In the genomic region with DNA sequence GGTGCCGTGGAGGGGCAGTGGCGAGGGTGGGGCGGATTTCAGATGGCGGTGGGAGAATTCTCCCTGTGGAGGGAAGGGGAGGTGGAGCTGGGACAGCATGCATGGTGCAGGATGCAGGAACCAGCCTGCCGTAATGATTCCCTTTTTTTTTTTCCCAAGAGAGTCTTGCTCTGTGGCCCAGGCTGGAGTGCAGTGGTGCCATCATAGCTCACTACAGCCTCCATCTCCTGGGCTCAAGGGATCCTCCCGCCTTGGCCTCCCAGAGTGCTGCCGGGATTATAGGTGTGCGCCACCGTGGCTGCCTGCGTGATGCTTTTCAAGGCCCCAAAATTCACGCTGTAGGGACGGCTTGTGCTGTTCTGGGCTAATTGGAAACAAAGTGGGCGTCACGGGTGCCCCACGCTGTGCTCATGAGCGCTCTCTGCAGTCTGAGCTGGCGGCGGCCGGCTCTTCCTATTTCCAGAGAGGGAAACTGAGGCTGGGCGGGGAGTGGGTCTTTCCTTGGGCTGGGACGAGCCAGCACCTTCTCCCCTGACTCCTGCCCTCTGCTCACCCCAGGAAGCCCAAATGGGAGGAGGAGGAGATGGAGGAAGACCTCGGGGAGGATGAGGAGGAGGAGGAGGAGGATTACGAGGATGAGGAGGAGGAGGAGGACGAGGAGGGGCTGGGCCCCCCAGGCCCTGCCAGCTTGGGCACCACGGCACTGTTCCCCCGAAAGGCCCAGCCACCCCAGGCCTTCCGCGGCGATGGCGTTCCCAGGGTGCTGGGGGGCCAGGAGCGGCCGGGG, we compare ENCODE assay signal across 11 cellular contexts. TPM values are rescaled to one million over a fixed set of nuclear protein-coding genes. Genes with fewer than 3 reads are reported as not detected.
DNase-seq lines count a peak whose midpoint lies in the region; ATAC-seq and TF ChIP-seq lines count a peak whose summit lies in the region.
"Had no signal": no experiment of that assay in that cellular context is flagged by ENCODE, and none has a peak within 500 bp of the region (broad histone marks: within the 10 kb centered on the region; RNA-seq: fewer than 3 reads in every experiment).

No MANE protein-coding gene starts in this region.

- peaks cover 0 to 1% of the 10 kb centered on the region in 2 donors for H3K36me3 Mint-ChIP-seq in CD4-positive, alpha-beta memory T cell
- H3K36me3 Mint-ChIP-seq in activated CD8-positive, alpha-beta T cell treated with anti-CD3 and anti-CD28 coated beads for 36 hours (ENCODE audit: low read depth), result no peaks in the 10 kb centered on the region
- H3K36me3 Mint-ChIP-seq in CD14-positive monocyte, result peaks cover 19 to 41% of the 10 kb centered on the region in 2 donors

- no peaks in the 10 kb centered on the region for H3K9me3 Mint-ChIP-seq in CD4-positive, alpha-beta memory T cell
- no peaks in the 10 kb centered on the region for H3K9me3 Mint-ChIP-seq in activated CD8-positive, alpha-beta T cell treated with anti-CD3 and anti-CD28 coated beads for 36 hours
- peaks cover 0 to 2% (median 0%) of the 10 kb centered on the region in 7 donors for H3K9me3 Mint-ChIP-seq in CD14-positive monocyte

- POLR2A ChIA-PET in CD4-positive, alpha-beta memory T cell (lab: Charles Lee; ENCODE audit: partially characterized antibody), result interaction anchor here (0.6 to 1.7 kb wide), 5 partner anchors 9 to 253 kb away, joined by 3 to 7 read pairs (median 3); no protein-coding TSS in a partner anchor
- POLR2A ChIA-PET in activated CD8-positive, alpha-beta T cell treated with anti-CD3 and anti-CD28 coated beads for 36 hours (lab: Charles Lee), result interaction anchor here (0.6 to 1.5 kb wide), 4 partner anchors 7 to 509 kb away, joined by 3 to 8 read pairs (median 3); no protein-coding TSS in a partner anchor

- peaks cover 25% of the 10 kb centered on the region for H3K4me1 ChIP-seq in CD4-positive, alpha-beta memory T cell (ENCODE audit: insufficient read depth, low read length)
- H3K4me1 ChIP-seq in HUES6 (ENCODE audit: control insufficient read depth, insufficient read depth, low read length) (peaks cover 36% of the 10 kb centered on the region), endocrine pancreas (ENCODE audit: control insufficient read depth, insufficient read depth, low read length) (no peaks in the 10 kb centered on the region), parathyroid adenoma (peaks cover 48% of the 10 kb centered on the region)

- no peak overlapping the region for H3K4me3 ChIP-seq in CD4-positive, alpha-beta memory T cell (ENCODE audit: low read length in 2 of 2)
- H3K4me3 ChIP-seq in HUES6 (ENCODE audit: low read depth, low read length) (no peak overlapping the region), endocrine pancreas (ENCODE audit: control insufficient read depth, insufficient read depth, low read length) (no peak overlapping the region), parathyroid adenoma (ENCODE audit: low read depth, low read length) (no peak overlapping the region)

- H3K27me3 ChIP-seq in CD4-positive, alpha-beta memory T cell (ENCODE audit: insufficient read depth, low read length), result no peaks in the 10 kb centered on the region
- no peaks in the 10 kb centered on the region for H3K27me3 ChIP-seq in HUES6 (ENCODE audit: control insufficient read depth, insufficient read depth, low read length)
- H3K27me3 ChIP-seq in endocrine pancreas (ENCODE audit: control insufficient read depth, insufficient read depth, low read length), result no peaks in the 10 kb centered on the region
- no peaks in the 10 kb centered on the region for H3K27me3 ChIP-seq in parathyroid adenoma (ENCODE audit: control insufficient read depth, insufficient read depth, low read length)
- H3K27me3 ChIP-seq: breast epithelium had no signal

- no peak overlapping the region for H3K27ac Mint-ChIP-seq in CD4-positive, alpha-beta memory T cell
- no peak overlapping the region for H3K27ac Mint-ChIP-seq in activated CD8-positive, alpha-beta T cell treated with anti-CD3 and anti-CD28 coated beads for 36 hours
- H3K27ac Mint-ChIP-seq in CD14-positive monocyte, result peak overlapping the region in 2 of 7 donors; percentile 56 to 57

- CTCF ChIA-PET in CD4-positive, alpha-beta memory T cell (lab: Charles Lee; ENCODE audit: partially characterized antibody), result interaction anchor here (1.3 kb wide), 1 partner anchor 182 kb away, joined by 3 read pairs; no protein-coding TSS in a partner anchor
- CTCF ChIA-PET in activated CD8-positive, alpha-beta T cell treated with anti-CD3 and anti-CD28 coated beads for 36 hours (lab: Charles Lee), result interaction anchor here (0.9 to 1.4 kb wide), 3 partner anchors 11 to 69 kb away, joined by 3 to 4 read pairs (median 3); a partner anchor contains a TSS

- no peaks in the 10 kb centered on the region for H3K36me3 ChIP-seq in CD4-positive, alpha-beta memory T cell (ENCODE audit: insufficient read depth, low read length)
- H3K36me3 ChIP-seq in HUES6 (ENCODE audit: control insufficient read depth, insufficient read depth, low read length) (peaks cover 52% of the 10 kb centered on the region), endocrine pancreas (ENCODE audit: control insufficient read depth, insufficient read depth, low read length) (no peaks in the 10 kb centered on the region), parathyroid adenoma (ENCODE audit: control insufficient read depth, insufficient read depth, low read length) (no peaks in the 10 kb centered on the region)
- H3K36me3 ChIP-seq: breast epithelium had no signal

- peak overlapping the region; percentile 79 for H2AFZ ChIP-seq in parathyroid adenoma

- TF ChIP-seq CTCF in parathyroid adenoma (IDR thresholded peaks at IDR 0.05) (no peak), CD14-positive monocyte (IDR thresholded peaks at IDR 0.05) (no peak)
- no peak for TF ChIP-seq CTCF in activated CD8-positive, alpha-beta T cell treated with anti-CD3 and anti-CD28 coated beads for 36 hours (IDR thresholded peaks at IDR 0.05)

- H3K4me1 Mint-ChIP-seq in CD4-positive, alpha-beta memory T cell, result peaks cover under 1 to 19% (median 9%) of the 10 kb centered on the region in 4 donors
- peaks cover 16% of the 10 kb centered on the region for H3K4me1 Mint-ChIP-seq in activated CD8-positive, alpha-beta T cell treated with anti-CD3 and anti-CD28 coated beads for 36 hours (ENCODE audit: low read depth)
- H3K4me1 Mint-ChIP-seq in CD14-positive monocyte, result peaks cover 68% of the 10 kb centered on the region

- no peaks in the 10 kb centered on the region for H3K9me3 ChIP-seq in CD4-positive, alpha-beta memory T cell (ENCODE audit: control insufficient read depth in 1 of 2, low read length in 2 of 2)
- H3K9me3 ChIP-seq in HUES6 (ENCODE audit: control insufficient read depth, insufficient read depth, low read depth, low read length), result no peaks in the 10 kb centered on the region
- no peaks in the 10 kb centered on the region for H3K9me3 ChIP-seq in endocrine pancreas (ENCODE audit: control insufficient read depth, low read length)
- no peaks in the 10 kb centered on the region for H3K9me3 ChIP-seq in parathyroid adenoma (ENCODE audit: control insufficient read depth, low read length)
- H3K9me3 ChIP-seq: breast epithelium had no signal

- no peaks in the 10 kb centered on the region for H3K27me3 Mint-ChIP-seq in CD4-positive, alpha-beta memory T cell
- H3K27me3 Mint-ChIP-seq in activated CD8-positive, alpha-beta T cell treated with anti-CD3 and anti-CD28 coated beads for 36 hours, result no peaks in the 10 kb centered on the region
- no peaks in the 10 kb centered on the region for H3K27me3 Mint-ChIP-seq in CD14-positive monocyte (ENCODE audit: low read depth in 3 of 3)

- intact Hi-C loops in CD4-positive, alpha-beta memory T cell (cut with micrococcal nuclease), result no loop called here
- intact Hi-C loops in activated CD8-positive, alpha-beta T cell treated with anti-CD3 and anti-CD28 coated beads for 36 hours (cut with micrococcal nuclease), result no loop called here
- intact Hi-C loops in CD14-positive monocyte (cut with micrococcal nuclease), result no loop called here

- no peak overlapping the region for H3K4me2 ChIP-seq in parathyroid adenoma (ENCODE audit: low read length)

- H3K9ac ChIP-seq in HUES6 (ENCODE audit: low read length) (peak overlapping the region; percentile 61), endocrine pancreas (ENCODE audit: control insufficient read depth, insufficient read depth, low read length) (peak overlapping the region; percentile 42), parathyroid adenoma (no peak overlapping the region)

- no peak for ATAC-seq in activated CD8-positive, alpha-beta T cell treated with anti-CD3 and anti-CD28 coated beads for 36 hours

- peaks cover 6% of the 10 kb centered on the region for H3K79me2 ChIP-seq in parathyroid adenoma

- DNase-seq in CD4-positive, alpha-beta memory T cell, result no peak
- DNase-seq in activated CD8-positive, alpha-beta T cell treated with anti-CD3 and anti-CD28 coated beads for 36 hours, result no peak
- DNase-seq in CD14-positive monocyte (ENCODE audit: low spot score), result no peak
- no peak for DNase-seq in NCI-H446 treated with DMSO at 0.1 percent for 48 hours (lab: John Stamatoyannopoulos, UW)
- no peak for DNase-seq in HK-2 (ENCODE audit: unreplicated experiment)
- DNase-seq: NCI-H345 had no signal

- H3K27ac ChIP-seq in CD4-positive, alpha-beta memory T cell (ENCODE audit: low read depth, low read length), result no peak overlapping the region
- H3K27ac ChIP-seq in HUES6 (ENCODE audit: low read depth, low read length) (peak overlapping the region; percentile 96), parathyroid adenoma (peak overlapping the region; percentile 93)

- peak overlapping the region in 6 of 8 donors; percentile 22 to 70 (median 50) for H3K4me3 Mint-ChIP-seq in CD4-positive, alpha-beta memory T cell
- no peak overlapping the region for H3K4me3 Mint-ChIP-seq in activated CD8-positive, alpha-beta T cell treated with anti-CD3 and anti-CD28 coated beads for 36 hours
- H3K4me3 Mint-ChIP-seq in CD14-positive monocyte, result peak overlapping the region in 1 of 2 donors; percentile 39

RNA-seq across cellular contexts. Expression of a gene that starts 6.2 kb away (rescaled TPM):
- 1 to 10 TPM; 9.2 to 9.6 TPM for total RNA-seq in CD4-positive, alpha-beta memory T cell
- polyA plus RNA-seq in CD4-positive, alpha-beta memory T cell, result 1 to 10 TPM in 1 of 2 donors, under 1 TPM in 1; 0.27 to 1.1 TPM
- 10 to 100 TPM; 18.7 to 22.1 TPM for total RNA-seq in activated CD8-positive, alpha-beta T cell treated with anti-CD3 and anti-CD28 coated beads for 36 hours
- 1 to 10 TPM; 2.1 to 3.2 TPM for polyA plus RNA-seq in CD14-positive monocyte

RNA-seq across cellular contexts. Expression of a gene that starts 14.9 kb away (rescaled TPM):
- 1 to 10 TPM in 1 of 2 experiments, under 1 TPM in 1; 0.79 to 1.2 TPM for total RNA-seq in CD4-positive, alpha-beta memory T cell
- under 1 TPM; 0.59 TPM for polyA plus RNA-seq in CD4-positive, alpha-beta memory T cell
- 10 to 100 TPM; 14.0 to 15.5 TPM for total RNA-seq in activated CD8-positive, alpha-beta T cell treated with anti-CD3 and anti-CD28 coated beads for 36 hours
- not detected for polyA plus RNA-seq in CD14-positive monocyte

RNA-seq across cellular contexts. Expression of a gene that starts 19.0 kb away (rescaled TPM):
- 100 to 1,000 TPM; 153 to 160 TPM for total RNA-seq in CD4-positive, alpha-beta memory T cell
- 100 to 1,000 TPM; 203 to 230 TPM for polyA plus RNA-seq in CD4-positive, alpha-beta memory T cell
- 10 to 100 TPM; 58.4 to 61.5 TPM for total RNA-seq in activated CD8-positive, alpha-beta T cell treated with anti-CD3 and anti-CD28 coated beads for 36 hours
- 10 to 100 TPM; 78.7 to 99.9 TPM for polyA plus RNA-seq in CD14-positive monocyte

RNA-seq across cellular contexts. Expression of a gene that starts 38.8 kb away (rescaled TPM):
- not detected for total RNA-seq in CD4-positive, alpha-beta memory T cell
- polyA plus RNA-seq in CD4-positive, alpha-beta memory T cell, result not detected
- total RNA-seq in activated CD8-positive, alpha-beta T cell treated with anti-CD3 and anti-CD28 coated beads for 36 hours, result not detected
- not detected for polyA plus RNA-seq in CD14-positive monocyte
- total RNA-seq: breast epithelium had no signal
- polyA plus RNA-seq: esophagus had no signal

RNA-seq across cellular contexts. Expression of a gene that starts 39.1 kb away (rescaled TPM):
- 10 to 100 TPM; 68.3 to 71.7 TPM for total RNA-seq in CD4-positive, alpha-beta memory T cell
- 100 to 1,000 TPM in 1 of 2 donors, 10 to 100 TPM in 1; 48.6 to 125 TPM for polyA plus RNA-seq in CD4-positive, alpha-beta memory T cell
- total RNA-seq in activated CD8-positive, alpha-beta T cell treated with anti-CD3 and anti-CD28 coated beads for 36 hours, result 10 to 100 TPM; 37.6 to 37.8 TPM
- polyA plus RNA-seq in CD14-positive monocyte, result 10 to 100 TPM; 20.7 to 37.4 TPM

Comparison
In these comparisons a context has a peak if more than half of its experiments do, and no peak if none do; other contexts are left out.
1. RNA of a gene that starts 14.9 kb away (total RNA-seq): 14.0 to 15.5 TPM in activated CD8-positive, alpha-beta T cell treated with anti-CD3 and anti-CD28 coated beads for 36 hours; 0.79 to 1.2 TPM in CD4-positive, alpha-beta memory T cell; every median in the first group is over 4 times any median in the second.